Comparison of ENCODE assay signal across 22 cellular contexts in genomic region chr7:75048435-75049379, GRCh38. TPM values are rescaled to one million over a fixed set of nuclear protein-coding genes. Genes with fewer than 3 reads are reported as not detected.
A peak's percentile ranks its signal among the peaks of the same experiment; 100 is the strongest.
DNase-seq lines count a peak whose midpoint lies in the region; ATAC-seq and TF ChIP-seq lines count a peak whose summit lies in the region.
"Had no signal": no experiment of that assay in that cellular context is flagged by ENCODE, and none has a peak within 500 bp of the region (broad histone marks: within the 10 kb centered on the region; RNA-seq: fewer than 3 reads in every experiment).

No MANE protein-coding gene starts in this region.

- in situ Hi-C loops in GM23248 (cut with MboI): no loop called here

- H4K20me1 ChIP-seq in GM23248 (ENCODE audit: insufficient read depth) (no peaks in the 10 kb centered on the region), osteoblast (ENCODE audit: insufficient read depth, low read length) (no peaks in the 10 kb centered on the region)

- no peaks in the 10 kb centered on the region for H3K27me3 Mint-ChIP-seq in activated naive CD8-positive, alpha-beta T cell treated with anti-CD3 and anti-CD28 coated beads, Interleukin-2, amount 50 U/mL, for 24 hours
- H3K27me3 Mint-ChIP-seq: activated CD4-positive, alpha-beta T cell treated with anti-CD3 and anti-CD28 coated beads, Interleukin-2, amount 10 ng/mL, durations not matched to agents 24 days and 14 days; T-cell had no signal

- H3K4me1 Mint-ChIP-seq in activated naive CD8-positive, alpha-beta T cell treated with anti-CD3 and anti-CD28 coated beads, Interleukin-2, amount 50 U/mL, for 24 hours: no peaks in the 10 kb centered on the region
- H3K4me1 Mint-ChIP-seq: activated CD4-positive, alpha-beta T cell treated with anti-CD3 and anti-CD28 coated beads, Interleukin-2, amount 10 ng/mL, durations not matched to agents 24 days and 14 days; T-cell had no signal

- H3K79me2 ChIP-seq in GM23248 (ENCODE audit: insufficient read depth): peaks cover 16% of the 10 kb centered on the region
- H3K79me2 ChIP-seq in osteoblast (ENCODE audit: insufficient read depth, low read length): peaks cover 13% of the 10 kb centered on the region

- H3K4me3 ChIP-seq in GM23248 (no peak overlapping the region), adipocyte (ENCODE audit: low read length) (no peak overlapping the region), epithelial cell of esophagus (ENCODE audit: low read length) (no peak overlapping the region), osteoblast (ENCODE audit: insufficient read depth, low read length) (no peak overlapping the region), left lung (no peak overlapping the region)
- H3K4me3 ChIP-seq: dorsolateral prefrontal cortex, thyroid gland had no signal

- intact Hi-C loops in left lung (cut with DNase I): no loop called here

- H3K4me2 ChIP-seq in GM23248 (ENCODE audit: unreplicated experiment): no peak overlapping the region
- peak overlapping the region; percentile 14 for H3K4me2 ChIP-seq in osteoblast (ENCODE audit: insufficient read depth, low read length)

- no peak overlapping the region for H3K9ac ChIP-seq in GM23248
- H3K9ac ChIP-seq in adipocyte (ENCODE audit: low read length): no peak overlapping the region

- H3K9me3 ChIP-seq in GM23248 (ENCODE audit: low read depth) (no peaks in the 10 kb centered on the region), adipocyte (ENCODE audit: control insufficient read depth, low read length) (no peaks in the 10 kb centered on the region), osteoblast (ENCODE audit: low read depth, low read length) (no peaks in the 10 kb centered on the region), left lung (no peaks in the 10 kb centered on the region)
- H3K9me3 ChIP-seq: thyroid gland had no signal

- no peak for TF ChIP-seq CTCF in epithelial cell of esophagus (IDR thresholded peaks at IDR 0.05; ENCODE audit: insufficient read depth, low read depth, low read length, missing control alignments)
- TF ChIP-seq CTCF in osteoblast (IDR thresholded peaks at IDR 0.05; ENCODE audit: extremely low read depth, low read depth, low read length): no peak
- no peak for TF ChIP-seq CTCF in left lung (IDR thresholded peaks at IDR 0.05)

- H3K9me2 ChIP-seq in GM23248 (ENCODE audit: insufficient read depth): no peaks in the 10 kb centered on the region

- H3K27me3 ChIP-seq in GM23248 (replicated peaks; ENCODE audit: insufficient read depth) (no peaks in the 10 kb centered on the region), adipocyte (replicated peaks; ENCODE audit: control insufficient read depth, insufficient read depth, low read length) (no peaks in the 10 kb centered on the region), osteoblast (ENCODE audit: insufficient read depth, low read length) (no peaks in the 10 kb centered on the region), left lung (no peaks in the 10 kb centered on the region)
- H3K27me3 ChIP-seq: brain microvascular endothelial cell, dorsolateral prefrontal cortex, thyroid gland had no signal

- H3K27ac ChIP-seq in GM23248 (0 out of 2 replicates have a peak overlapping the region, but pooled peaks have one; percentile 6), osteoblast (ENCODE audit: low read depth, low read length) (peak overlapping the region; percentile 64), left lung (no peak overlapping the region)
- H3K27ac ChIP-seq: brain microvascular endothelial cell, dorsolateral prefrontal cortex, thyroid gland had no signal

- DNase-seq in GM23248 (peak; percentile 46), adipocyte (ENCODE audit: low read depth) (peak; percentile 49), epithelial cell of esophagus (ENCODE audit: low read depth) (peak; percentile 64), osteoblast (ENCODE audit: insufficient read length, low spot score, missing footprints) (peak; percentile 90), left lung (no peak)
- DNase-seq in activated naive CD8-positive, alpha-beta T cell treated with anti-CD3 and anti-CD28 coated beads, Interleukin-2, amount 50 U/mL, for 24 hours: no peak
- DNase-seq: activated CD4-positive, alpha-beta T cell treated with anti-CD3 and anti-CD28 coated beads, Interleukin-2, amount 10 ng/mL, durations not matched to agents 24 days and 14 days; activated naive CD4-positive, alpha-beta T cell; AML-193; brain microvascular endothelial cell; dorsolateral prefrontal cortex; erythroblast; Karpas-422; left ventricle myocardium superior; NCI-H1048; NCI-H2081; NCI-H446 treated with DMSO at 0.1 percent for 48 hours; right cardiac atrium; stimulated activated CD4-positive, alpha-beta T cell treated with anti-CD3 and anti-CD28 coated beads, Interleukin-15, amount 100 ng/mL, for 24 hours; T-cell; thyroid gland had no signal

- WGBS in GM23248 (ENCODE audit: low coverage in 1 of 2, low lambda C conversion rate in 2 of 2, missing lambda C conversion rate in 2 of 2), 2 experiments: 81 to 83% methylated on average over 17 of the region's 17 CpGs

- H3K4me1 ChIP-seq in GM23248 (ENCODE audit: insufficient read depth) (peaks cover 5% of the 10 kb centered on the region; the same call in 1 of the 2 replicates), adipocyte (ENCODE audit: control insufficient read depth, insufficient read depth, low read length) (peaks cover 9% of the 10 kb centered on the region), osteoblast (ENCODE audit: insufficient read depth, low read length) (peaks cover 19% of the 10 kb centered on the region), left lung (no peaks in the 10 kb centered on the region)

- peaks cover 20% of the 10 kb centered on the region for H3K36me3 Mint-ChIP-seq in activated naive CD8-positive, alpha-beta T cell treated with anti-CD3 and anti-CD28 coated beads, Interleukin-2, amount 50 U/mL, for 24 hours (ENCODE audit: low read depth)

- H2AFZ ChIP-seq in GM23248 (no peak overlapping the region), osteoblast (ENCODE audit: low read length) (no peak overlapping the region)

- H3K36me3 ChIP-seq in GM23248 (ENCODE audit: low read depth) (0 out of 2 replicates have a peak, but pooled peaks cover 11% of the 10 kb centered on the region), adipocyte (ENCODE audit: control insufficient read depth, insufficient read depth, low read length, severe bottlenecking) (peaks cover 41% of the 10 kb centered on the region), osteoblast (ENCODE audit: insufficient read depth, low read length) (peaks cover 32% of the 10 kb centered on the region), left lung (peaks cover 0 to 91% of the 10 kb centered on the region in 2 donors)

- no peaks in the 10 kb centered on the region for H3K9me3 Mint-ChIP-seq in activated naive CD8-positive, alpha-beta T cell treated with anti-CD3 and anti-CD28 coated beads, Interleukin-2, amount 50 U/mL, for 24 hours
- H3K9me3 Mint-ChIP-seq: activated CD4-positive, alpha-beta T cell treated with anti-CD3 and anti-CD28 coated beads, Interleukin-2, amount 10 ng/mL, durations not matched to agents 24 days and 14 days; T-cell had no signal

- ATAC-seq in left lung (no peak), HG03520 (IDR thresholded peaks at IDR 0.05; ENCODE audit: unreplicated experiment) (no peak)
- no peak for ATAC-seq in activated naive CD8-positive, alpha-beta T cell treated with anti-CD3 and anti-CD28 coated beads, Interleukin-2, amount 50 U/mL, for 24 hours
- ATAC-seq: left ventricle myocardium superior, right cardiac atrium, T-cell had no signal

- H3K4me3 Mint-ChIP-seq in activated naive CD8-positive, alpha-beta T cell treated with anti-CD3 and anti-CD28 coated beads, Interleukin-2, amount 50 U/mL, for 24 hours: no peak overlapping the region
- H3K4me3 Mint-ChIP-seq: activated CD4-positive, alpha-beta T cell treated with anti-CD3 and anti-CD28 coated beads, Interleukin-2, amount 10 ng/mL, durations not matched to agents 24 days and 14 days; T-cell had no signal

- H3F3A ChIP-seq in GM23248 (ENCODE audit: insufficient read depth): peaks cover 7% of the 10 kb centered on the region

- H3K27ac Mint-ChIP-seq in activated naive CD8-positive, alpha-beta T cell treated with anti-CD3 and anti-CD28 coated beads, Interleukin-2, amount 50 U/mL, for 24 hours: no peak overlapping the region
- H3K27ac Mint-ChIP-seq: activated CD4-positive, alpha-beta T cell treated with anti-CD3 and anti-CD28 coated beads, Interleukin-2, amount 10 ng/mL, durations not matched to agents 24 days and 14 days; T-cell had no signal

RNA-seq across cellular contexts. Expression of gene RCC1L, which starts 24.9 kb away (rescaled TPM):
- 59.6 and 61.9 TPM in 2 replicates for total RNA-seq in GM23248 (2014; rRNA removed; shearing (Covaris generic))
- polyA plus RNA-seq in GM23248 (2016; fragmentation: Nextera tagmentation; extraction: Ambion mirVana): 37.5 and 40.1 TPM in 2 replicates
- total RNA-seq in osteoblast: 42.7 and 46.0 TPM in 2 replicates
- total RNA-seq in left lung: 10 to 100 TPM; 37.8 to 39.1 TPM

RNA-seq across cellular contexts. Expression of gene GTF2IRD2B, which starts 43.7 kb away (rescaled TPM):
- 30.0 and 37.8 TPM in 2 replicates for total RNA-seq in GM23248 (2014; rRNA removed; shearing (Covaris generic))
- polyA plus RNA-seq in GM23248 (2016; fragmentation: Nextera tagmentation; extraction: Ambion mirVana): 28.7 and 32.6 TPM in 2 replicates
- 30.1 and 30.4 TPM in 2 replicates for total RNA-seq in osteoblast
- 10 to 100 TPM; 30.3 to 33.1 TPM for total RNA-seq in left lung

Comparison
In these comparisons a context has a peak if more than half of its experiments do, and no peak if none do; other contexts are left out.
1. DNase-seq: peak in GM23248 (single experiment), adipocyte (single experiment), epithelial cell of esophagus (single experiment) and osteoblast (single experiment); none in left lung (0 of 2) and activated naive CD8-positive, alpha-beta T cell treated with anti-CD3 and anti-CD28 coated beads, Interleukin-2, amount 50 U/mL, for 24 hours (single experiment).
2. H3K27ac ChIP-seq: peak in GM23248 (single experiment) and osteoblast (single experiment); none in left lung (0 of 2).